In the genomic region with DNA sequence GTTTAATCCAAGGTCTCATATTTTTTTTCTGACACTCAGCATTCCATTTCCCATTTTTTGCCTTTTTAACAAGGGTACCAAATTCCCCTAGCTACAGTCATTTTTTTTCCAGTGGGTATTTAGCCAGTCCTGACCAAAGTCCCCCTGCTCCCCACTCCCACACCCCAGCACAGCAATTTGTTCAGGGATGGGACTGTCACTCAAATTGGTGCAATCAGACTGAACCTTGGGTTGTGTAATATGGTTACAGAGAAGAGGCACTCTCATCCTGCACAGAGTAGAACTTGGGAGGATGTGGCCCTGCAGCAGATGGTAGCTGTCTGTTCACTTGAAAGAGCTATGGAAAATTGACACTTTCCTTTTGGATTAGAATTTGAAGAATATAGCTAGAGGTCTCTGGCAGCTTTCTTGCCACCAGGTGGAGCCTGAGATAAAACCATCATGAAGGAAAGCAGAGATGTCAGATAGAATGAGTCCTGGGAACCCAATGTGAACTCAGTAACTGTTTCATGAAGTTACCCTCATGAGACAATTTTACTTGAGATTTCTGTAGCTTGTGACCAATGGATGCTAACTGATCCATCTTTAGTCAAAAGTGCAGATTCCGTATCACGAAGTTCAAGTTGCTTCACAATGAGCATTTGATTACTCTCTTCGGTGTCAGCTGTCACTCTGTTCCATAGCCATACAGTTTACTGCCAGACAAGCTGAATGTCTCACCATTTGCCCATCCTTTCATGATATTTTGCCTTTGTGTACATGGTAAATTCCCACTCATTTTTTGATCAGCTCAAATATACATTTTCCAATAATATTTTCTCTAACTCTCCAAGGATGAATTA, we compare ENCODE assay signal across 8 cellular contexts.
A peak's percentile ranks its signal among the peaks of the same experiment; 100 is the strongest.
DNase-seq lines count a peak whose midpoint lies in the region; ATAC-seq, FAIRE-seq and TF ChIP-seq lines count a peak whose summit lies in the region.

No MANE protein-coding gene starts in this region.

- peak; percentile 20 for DNase-seq in AG09309 (ENCODE audit: low read depth)
- DNase-seq in GM19239 (ENCODE audit: insufficient read length, low spot score), result no peak
- peak; percentile 69 for DNase-seq in NCI-H146 (lab: John Stamatoyannopoulos, UW)
- peak; percentile 52 for DNase-seq in amniotic epithelial cell (ENCODE audit: low read depth)
- no peak for DNase-seq in left lung
- DNase-seq in stimulated activated CD8-positive, alpha-beta memory T cell treated with anti-CD3 and anti-CD28 coated beads, Interleukin-4, amount 100 ng/mL, for 48 hours, result no peak
- no peak for DNase-seq in NOMO-1 treated with DMSO at 0.1 percent for 48 hours (lab: John Stamatoyannopoulos, UW; ENCODE audit: unreplicated experiment)

- peak; percentile 74 for TF ChIP-seq CTCF in AG09309 (IDR thresholded peaks at IDR 0.05; ENCODE audit: control insufficient read depth, insufficient read depth, low read depth, low read length, missing control alignments)
- TF ChIP-seq CTCF in left lung (IDR thresholded peaks at IDR 0.05), result peak; percentile 19 to 32

- intact Hi-C loops in left lung (cut with DNase I), result no loop called here

- H3K4me1 ChIP-seq in left lung, result no peaks in the 10 kb centered on the region

- ATAC-seq in left lung (peak; percentile 70), HG03025 (IDR thresholded peaks at IDR 0.05; ENCODE audit: low FRiP score, unreplicated experiment) (no peak)

- no peak overlapping the region for H3K27ac ChIP-seq in left lung

- no peaks in the 10 kb centered on the region for H3K27me3 ChIP-seq in left lung

- H3K4me3 ChIP-seq in AG09309 (ENCODE audit: control insufficient read depth, low read depth, low read length) (no peak overlapping the region), left lung (no peak overlapping the region)

- H3K36me3 ChIP-seq in left lung, result no peaks in the 10 kb centered on the region

- peak; percentile 79 for FAIRE-seq in GM19239 (lab: Jason Lieb, UNC)

- no peaks in the 10 kb centered on the region for H3K9me3 ChIP-seq in left lung

Comparison
In these comparisons a context has a peak if more than half of its experiments do, and no peak if none do; other contexts are left out.
1. DNase-seq: peak in AG09309 (single experiment), NCI-H146 (single experiment) and amniotic epithelial cell (single experiment); none in GM19239 (single experiment), left lung (0 of 2), stimulated activated CD8-positive, alpha-beta memory T cell treated with anti-CD3 and anti-CD28 coated beads, Interleukin-4, amount 100 ng/mL, for 48 hours (single experiment) and NOMO-1 treated with DMSO at 0.1 percent for 48 hours (single experiment).